Comparison of ENCODE assay signal across 21 cellular contexts in the genomic region with DNA sequence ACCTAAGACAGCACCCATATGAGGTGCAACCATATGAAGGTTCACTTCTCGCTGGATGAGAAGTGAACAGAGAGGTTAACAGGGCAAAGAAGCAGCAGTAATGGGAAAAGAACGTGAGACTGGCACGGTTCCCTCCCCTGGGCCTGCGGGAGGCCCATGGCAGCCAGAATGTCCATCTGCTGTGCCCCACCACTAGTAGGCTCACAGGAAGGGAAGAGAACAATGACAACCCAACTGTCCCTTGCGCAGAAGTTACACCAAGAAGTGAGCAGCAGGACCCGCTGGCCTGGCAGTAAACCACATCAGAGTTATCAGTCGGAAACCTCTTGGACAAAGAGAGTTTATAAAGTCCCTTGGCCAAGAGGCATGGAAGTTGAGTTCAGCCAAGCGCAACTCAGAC. TPM values are rescaled to one million over a fixed set of nuclear protein-coding genes. Genes with fewer than 3 reads are reported as not detected.
DNase-seq lines count a peak whose midpoint lies in the region; ATAC-seq and TF ChIP-seq lines count a peak whose summit lies in the region.
"Had no signal": no experiment of that assay in that cellular context is flagged by ENCODE, and none has a peak within 500 bp of the region (broad histone marks: within the 10 kb centered on the region; RNA-seq: fewer than 3 reads in every experiment).

No MANE protein-coding gene starts in this region.

- in situ Hi-C loops in G401 (cut with HindIII; ENCODE audit: low sequenced_read_pairs) (no loop called here), IMR-90 (cut with MboI; ENCODE audit: low sequenced_read_pairs) (no loop called here)

- H2BK15ac ChIP-seq in IMR-90 (ENCODE audit: low read depth, low read length): no peak overlapping the region

- CTCF ChIA-PET in IMR-90 (lab: Yijun Ruan, JAX): interaction anchor here (0.6 kb wide), 1 partner anchor 78 kb away, joined by 4 read pairs; no protein-coding TSS in a partner anchor

- H3K4me3 ChIP-seq in IMR-90 (ENCODE audit: insufficient read depth, low read depth, low read length): no peak overlapping the region
- H3K4me3 ChIP-seq: GM23338, K562 had no signal

- no peak overlapping the region for H4K8ac ChIP-seq in IMR-90 (ENCODE audit: low read depth in 2 of 2, low read length in 2 of 2)

- no peak overlapping the region for H3K9ac ChIP-seq in IMR-90 (ENCODE audit: low read depth, low read length)

- no peaks in the 10 kb centered on the region for H3K27me3 Mint-ChIP-seq in central memory CD8-positive, alpha-beta T cell
- no peaks in the 10 kb centered on the region for H3K27me3 Mint-ChIP-seq in natural killer cell treated with Interleukin-12 subunit alpha and Interleukin-12 subunit beta and Interleukin-15 and Interleukin-18, amount 100 ng/mL, for 72 hours
- no peaks in the 10 kb centered on the region for H3K27me3 Mint-ChIP-seq in activated T-cell treated with anti-CD3 and anti-CD28 coated beads, Interleukin-2, amount 50 U/mL, for 72 hours (ENCODE audit: low read depth)

- no peak overlapping the region for H4K91ac ChIP-seq in IMR-90 (ENCODE audit: insufficient read depth, low read depth, low read length)

- WGBS in IMR-90 (ENCODE audit: extremely low coverage in 2 of 2, insufficient read length in 1 of 2), 2 experiments: 96% methylated on average over 4 of the region's 8 CpGs; no CpG with 5 or more reads in 1 of the 2 experiments

- H3K9me1 ChIP-seq in IMR-90 (ENCODE audit: insufficient read depth, low read length): peaks cover 11% of the 10 kb centered on the region; the same call in 1 of the 2 replicates

- DNase-seq in G401 (ENCODE audit: low spot score): peak; percentile 77
- no peak for DNase-seq in IMR-90
- no peak for DNase-seq in central memory CD8-positive, alpha-beta T cell (ENCODE audit: low spot score in 2 of 2)
- DNase-seq in natural killer cell treated with Interleukin-12 subunit alpha and Interleukin-12 subunit beta and Interleukin-15 and Interleukin-18, amount 100 ng/mL, for 72 hours (ENCODE audit: low spot score): no peak
- DNase-seq in NCI-H69 (lab: John Stamatoyannopoulos, UW): no peak
- no peak for DNase-seq in putamen (ENCODE audit: low spot score)
- no peak for DNase-seq in activated T-cell treated with anti-CD3 and anti-CD28 coated beads, Interleukin-2, amount 50 U/mL, for 72 hours
- DNase-seq: CD4-positive, alpha-beta memory T cell; COR-L47; DMS79; H9; MV-4-11; NCI-H1105; NCI-H1436 treated with DMSO at 0.1 percent for 48 hours; NCI-H187 treated with DMSO at 0.1 percent for 48 hours; NCI-H526 treated with DMSO at 0.1 percent for 48 hours; SHP77 had no signal

- H2AK5ac ChIP-seq in IMR-90 (ENCODE audit: low read depth, low read length): 0 out of 2 replicates have a peak overlapping the region, but pooled peaks have one; percentile 2

- TF ChIP-seq POLR2A in IMR-90 (IDR thresholded peaks at IDR 0.05; ENCODE audit: low read depth, low read length): no peak

- no peak overlapping the region for H3K4me2 ChIP-seq in IMR-90 (ENCODE audit: low read depth, low read length)
- H3K4me2 ChIP-seq: GM23338 had no signal

- no peak overlapping the region for H3K23ac ChIP-seq in IMR-90 (ENCODE audit: low read depth, low read length)

- no peaks in the 10 kb centered on the region for H4K20me1 ChIP-seq in IMR-90 (ENCODE audit: insufficient read depth, low read length)

- dilution Hi-C loops in IMR-90 (cut with HindIII; ENCODE audit: low sequenced_read_pairs, unreplicated experiment): no loop called here

- H3K4me1 ChIP-seq in IMR-90 (ENCODE audit: control insufficient read depth, insufficient read depth, low read length): peaks cover 3% of the 10 kb centered on the region

- H3K4me1 Mint-ChIP-seq in central memory CD8-positive, alpha-beta T cell: peaks cover 47% of the 10 kb centered on the region
- H3K4me1 Mint-ChIP-seq in natural killer cell treated with Interleukin-12 subunit alpha and Interleukin-12 subunit beta and Interleukin-15 and Interleukin-18, amount 100 ng/mL, for 72 hours (ENCODE audit: low read depth in 2 of 2): peaks cover 54 to 65% of the 10 kb centered on the region in 2 donors
- H3K4me1 Mint-ChIP-seq in activated T-cell treated with anti-CD3 and anti-CD28 coated beads, Interleukin-2, amount 50 U/mL, for 72 hours (ENCODE audit: low read depth): peaks cover 51% of the 10 kb centered on the region

- no peak for TF ChIP-seq RAD21 in IMR-90 (IDR thresholded peaks at IDR 0.05; ENCODE audit: low read length)

- H3K56ac ChIP-seq in IMR-90 (ENCODE audit: extremely low read depth, insufficient read depth, low read length): no peak overlapping the region

- H3K4me3 Mint-ChIP-seq in central memory CD8-positive, alpha-beta T cell: no peak overlapping the region
- H3K4me3 Mint-ChIP-seq in natural killer cell treated with Interleukin-12 subunit alpha and Interleukin-12 subunit beta and Interleukin-15 and Interleukin-18, amount 100 ng/mL, for 72 hours: peak overlapping the region; percentile 50
- H3K4me3 Mint-ChIP-seq in activated T-cell treated with anti-CD3 and anti-CD28 coated beads, Interleukin-2, amount 50 U/mL, for 72 hours: no peak overlapping the region
- H3K4me3 Mint-ChIP-seq: GM23338, H9 had no signal

- no peak overlapping the region for H2BK120ac ChIP-seq in IMR-90 (ENCODE audit: low read depth, low read length)

- TF ChIP-seq CTCF in IMR-90 (conservative IDR thresholded peaks at IDR 0.05; ENCODE audit: low read depth, low read length): no peak

- H3K4ac ChIP-seq in IMR-90 (ENCODE audit: low read depth, low read length): no peak overlapping the region

- no peak overlapping the region for H3K27ac ChIP-seq in IMR-90 (ENCODE audit: insufficient read depth, low read length)
- H3K27ac ChIP-seq: RWPE1 had no signal

- H3K27ac Mint-ChIP-seq in central memory CD8-positive, alpha-beta T cell (ENCODE audit: low read depth): peak overlapping the region; percentile 8
- H3K27ac Mint-ChIP-seq in natural killer cell treated with Interleukin-12 subunit alpha and Interleukin-12 subunit beta and Interleukin-15 and Interleukin-18, amount 100 ng/mL, for 72 hours: peak overlapping the region; percentile 48 to 85
- no peak overlapping the region for H3K27ac Mint-ChIP-seq in activated T-cell treated with anti-CD3 and anti-CD28 coated beads, Interleukin-2, amount 50 U/mL, for 72 hours
- H3K27ac Mint-ChIP-seq: GM23338, H9 had no signal

- no peak overlapping the region for H2BK5ac ChIP-seq in IMR-90 (ENCODE audit: low read depth, low read length, poor library complexity, severe bottlenecking)

- H3K9me3 ChIP-seq in IMR-90 (ENCODE audit: control insufficient read depth, insufficient read depth, low read length): no peaks in the 10 kb centered on the region

- ATAC-seq in IMR-90 (ENCODE audit: low read depth): no peak
- no peak for ATAC-seq in central memory CD8-positive, alpha-beta T cell (replicated peaks; ENCODE audit: extremely low read depth, poor library complexity, severe bottlenecking)
- ATAC-seq in natural killer cell treated with Interleukin-12 subunit alpha and Interleukin-12 subunit beta and Interleukin-15 and Interleukin-18, amount 100 ng/mL, for 72 hours: no peak
- ATAC-seq in activated T-cell treated with anti-CD3 and anti-CD28 coated beads, Interleukin-2, amount 50 U/mL, for 72 hours (replicated peaks in 1 of 2): no peak
- ATAC-seq: GM23338, K562, Panc1 had no signal

- no peak overlapping the region for H3K18ac ChIP-seq in IMR-90 (ENCODE audit: low read depth, low read length)

- H2AK9ac ChIP-seq in IMR-90 (replicated peaks; ENCODE audit: low read depth, low read length, poor library complexity): no peak overlapping the region

- no peaks in the 10 kb centered on the region for H3K36me3 ChIP-seq in IMR-90 (ENCODE audit: control insufficient read depth, insufficient read depth, low read length)

- H2AFZ ChIP-seq in IMR-90 (replicated peaks; ENCODE audit: low read length, poor library complexity): no peak overlapping the region
- H2AFZ ChIP-seq: GM23338 had no signal

- no peak overlapping the region for H3K14ac ChIP-seq in IMR-90 (replicated peaks; ENCODE audit: low read depth, low read length)

- no peaks in the 10 kb centered on the region for H3K36me3 Mint-ChIP-seq in central memory CD8-positive, alpha-beta T cell (ENCODE audit: insufficient read depth)
- H3K36me3 Mint-ChIP-seq in natural killer cell treated with Interleukin-12 subunit alpha and Interleukin-12 subunit beta and Interleukin-15 and Interleukin-18, amount 100 ng/mL, for 72 hours: peaks cover 12% of the 10 kb centered on the region
- peaks cover 4 to 11% of the 10 kb centered on the region in 2 donors for H3K36me3 Mint-ChIP-seq in activated T-cell treated with anti-CD3 and anti-CD28 coated beads, Interleukin-2, amount 50 U/mL, for 72 hours (ENCODE audit: insufficient read depth in 2 of 2)

- POLR2A ChIA-PET in IMR-90 (lab: Charles Lee; ENCODE audit: unreplicated experiment): no interaction called here

- no peaks in the 10 kb centered on the region for H3K9me3 Mint-ChIP-seq in central memory CD8-positive, alpha-beta T cell
- peaks cover 2% of the 10 kb centered on the region for H3K9me3 Mint-ChIP-seq in natural killer cell treated with Interleukin-12 subunit alpha and Interleukin-12 subunit beta and Interleukin-15 and Interleukin-18, amount 100 ng/mL, for 72 hours
- H3K9me3 Mint-ChIP-seq in activated T-cell treated with anti-CD3 and anti-CD28 coated beads, Interleukin-2, amount 50 U/mL, for 72 hours: peaks cover 0 to 4% of the 10 kb centered on the region in 2 donors

- no peak overlapping the region for H4K5ac ChIP-seq in IMR-90 (ENCODE audit: low read depth, low read length)

- BruUV-seq in IMR-90 (replicated peaks; lab: Mats Ljungman, UMichigan): no TSS peak

- no peak overlapping the region for H2BK20ac ChIP-seq in IMR-90 (ENCODE audit: low read depth, low read length)

- no peaks in the 10 kb centered on the region for H3K27me3 ChIP-seq in IMR-90 (ENCODE audit: control insufficient read depth, insufficient read depth, low read length)

- H3K79me1 ChIP-seq in IMR-90 (ENCODE audit: low read depth in 1 of 2, low read length in 2 of 2): 0 out of 4 replicates have a peak, but pooled peaks cover 0 to 3% of the 10 kb centered on the region in 2 experiments

- intact Hi-C loops in IMR-90 (cut with micrococcal nuclease): no loop called here

TF ChIP-seq in IMR-90, 13 proteins besides CTCF, POLR2A, EP300 and RAD21 (continues in another document):
- TF ChIP-seq MAFK (IDR thresholded peaks at IDR 0.05; ENCODE audit: low read depth, low read length) (no peak), SMC3 (IDR thresholded peaks at IDR 0.05; ENCODE audit: low read depth, low read length) (no peak)

RNA-seq across cellular contexts. Expression of a gene that starts 11.3 kb away (rescaled TPM):
- not detected in 2 replicates for total RNA-seq in G401 (2014; rRNA removed; shearing (Covaris generic))
- total RNA-seq in IMR-90 (2012; rRNA removed): 1.1 and 1.4 TPM in 2 replicates
- polyA plus RNA-seq in IMR-90 (2012; rRNA removed): 3.6 and 4.0 TPM in 2 replicates
- polyA plus RNA-seq in IMR-90 (2012; cell fraction: cytosol; rRNA removed): 2.5 and 2.7 TPM in 2 replicates
- 2.1 and 3.1 TPM in 2 replicates for polyA plus RNA-seq in IMR-90 (2012; cell fraction: nucleus; rRNA removed; ENCODE audit: low replicate concordance)
- 10 to 100 TPM; 17.9 to 32.0 TPM for total RNA-seq in natural killer cell treated with Interleukin-12 subunit alpha and Interleukin-12 subunit beta and Interleukin-15 and Interleukin-18, amount 100 ng/mL, for 72 hours
- total RNA-seq in activated T-cell treated with anti-CD3 and anti-CD28 coated beads, Interleukin-2, amount 50 U/mL, for 72 hours: 10 to 100 TPM; 22.8 to 29.2 TPM
